ENCODE assay signal across 24 cellular contexts in genomic region chr4:67020079-67020807, GRCh38.
DNase-seq lines count a peak whose midpoint lies in the region; ATAC-seq, FAIRE-seq and TF ChIP-seq lines count a peak whose summit lies in the region.
"Had no signal": no experiment of that assay in that cellular context is flagged by ENCODE, and none has a peak within 500 bp of the region (broad histone marks: within the 10 kb centered on the region; RNA-seq: fewer than 3 reads in every experiment).

No MANE protein-coding gene starts in this region.

- peak overlapping the region; percentile 8 for H3K4me3 Mint-ChIP-seq in astrocyte (ENCODE audit: unreplicated experiment)
- H3K4me3 Mint-ChIP-seq: activated naive CD4-positive, alpha-beta T cell treated with anti-CD3 and anti-CD28 coated beads, Interleukin-2, amount 10 ng/mL, durations not matched to agents 7 days and 5 days; memory B cell; nephron progenitor cell; T-cell had no signal

- no peaks in the 10 kb centered on the region for H3K79me2 ChIP-seq in astrocyte (ENCODE audit: insufficient read depth, low read length)
- no peaks in the 10 kb centered on the region for H3K79me2 ChIP-seq in keratinocyte (ENCODE audit: control insufficient read depth, insufficient read depth, low read length)
- no peaks in the 10 kb centered on the region for H3K79me2 ChIP-seq in smooth muscle cell (ENCODE audit: low read depth)

- H3K4me1 ChIP-seq in left ventricle myocardium inferior: no peaks in the 10 kb centered on the region
- no peaks in the 10 kb centered on the region for H3K4me1 ChIP-seq in right cardiac atrium (ENCODE audit: control insufficient read depth, insufficient read depth, low read length)
- H3K4me1 ChIP-seq in astrocyte (ENCODE audit: insufficient read depth, low read length): peaks cover 5% of the 10 kb centered on the region
- H3K4me1 ChIP-seq in keratinocyte (ENCODE audit: control insufficient read depth, extremely low read depth, insufficient read depth, low read length): peaks cover 5% of the 10 kb centered on the region
- H3K4me1 ChIP-seq in smooth muscle cell (ENCODE audit: low read depth): no peaks in the 10 kb centered on the region
- H3K4me1 ChIP-seq: A549, sigmoid colon, upper lobe of right lung had no signal

- H3K4me2 ChIP-seq in astrocyte (ENCODE audit: low read length) (peak overlapping the region; percentile 24), keratinocyte (ENCODE audit: control insufficient read depth, extremely low read depth, insufficient read depth, low read depth, low read length) (no peak overlapping the region), smooth muscle cell (no peak overlapping the region)
- H3K4me2 ChIP-seq: A549 had no signal

- H3K36me3 Mint-ChIP-seq in astrocyte (ENCODE audit: low read depth, unreplicated experiment): no peaks in the 10 kb centered on the region
- H3K36me3 Mint-ChIP-seq: activated naive CD4-positive, alpha-beta T cell treated with anti-CD3 and anti-CD28 coated beads, Interleukin-2, amount 10 ng/mL, durations not matched to agents 7 days and 5 days; memory B cell; T-cell had no signal

- no peaks in the 10 kb centered on the region for H3K27me3 Mint-ChIP-seq in astrocyte (ENCODE audit: low read depth, unreplicated experiment)
- H3K27me3 Mint-ChIP-seq: activated naive CD4-positive, alpha-beta T cell treated with anti-CD3 and anti-CD28 coated beads, Interleukin-2, amount 10 ng/mL, durations not matched to agents 7 days and 5 days; memory B cell; T-cell had no signal

- H3K4me1 Mint-ChIP-seq in astrocyte (ENCODE audit: low read depth, unreplicated experiment): peaks cover 28% of the 10 kb centered on the region
- H3K4me1 Mint-ChIP-seq: activated naive CD4-positive, alpha-beta T cell treated with anti-CD3 and anti-CD28 coated beads, Interleukin-2, amount 10 ng/mL, durations not matched to agents 7 days and 5 days; memory B cell; nephron progenitor cell; T-cell had no signal

- H3K27ac ChIP-seq in left ventricle myocardium inferior (replicated peaks) (peak overlapping the region; percentile 8), right cardiac atrium (ENCODE audit: low read length) (no peak overlapping the region), astrocyte (ENCODE audit: low read depth, low read length) (peak overlapping the region; percentile 47), keratinocyte (ENCODE audit: control insufficient read depth, insufficient read depth, low read length) (no peak overlapping the region), smooth muscle cell (ENCODE audit: low read depth) (no peak overlapping the region), RWPE1 (no peak overlapping the region)
- H3K27ac ChIP-seq: A549, sigmoid colon, upper lobe of right lung had no signal

- no peaks in the 10 kb centered on the region for H3K9me1 ChIP-seq in keratinocyte (ENCODE audit: control insufficient read depth, extremely low read depth, insufficient read depth, low read length)

- H3F3A ChIP-seq in smooth muscle cell (ENCODE audit: low read depth): no peaks in the 10 kb centered on the region

- no peak overlapping the region for H3K4me3 ChIP-seq in left ventricle myocardium inferior
- H3K4me3 ChIP-seq in right cardiac atrium (ENCODE audit: low read length): no peak overlapping the region
- no peak overlapping the region for H3K4me3 ChIP-seq in astrocyte (ENCODE audit: insufficient read depth, low read depth, low read length)
- H3K4me3 ChIP-seq in keratinocyte (ENCODE audit: control insufficient read depth in 2 of 3, extremely low read depth in 1 of 3, insufficient read depth in 2 of 3, low read depth in 1 of 3, low read length in 3 of 3): no peak overlapping the region
- no peak overlapping the region for H3K4me3 ChIP-seq in smooth muscle cell
- H3K4me3 ChIP-seq: A549, sigmoid colon, upper lobe of right lung had no signal

- H4K20me1 ChIP-seq in astrocyte (ENCODE audit: insufficient read depth, low read length) (no peaks in the 10 kb centered on the region), keratinocyte (ENCODE audit: control insufficient read depth, extremely low read depth, insufficient read depth, low read length) (no peaks in the 10 kb centered on the region), smooth muscle cell (ENCODE audit: low read depth) (no peaks in the 10 kb centered on the region)

- H2AFZ ChIP-seq in astrocyte (ENCODE audit: low read depth, low read length) (no peak overlapping the region), keratinocyte (ENCODE audit: control insufficient read depth, low read length) (peak overlapping the region; percentile 65), smooth muscle cell (ENCODE audit: low read depth) (peak overlapping the region; percentile 16)

- DNase-seq in left ventricle myocardium inferior (no peak), right cardiac atrium (no peak), astrocyte (ENCODE audit: low read depth) (peak; percentile 40), keratinocyte (ENCODE audit: low read depth, low spot score) (no peak), smooth muscle cell (lab: John Stamatoyannopoulos, UW; ENCODE audit: unreplicated experiment) (no peak), NCI-H1417 (lab: John Stamatoyannopoulos, UW) (no peak), RWPE1 (ENCODE audit: low spot score) (no peak)
- DNase-seq: activated naive CD4-positive, alpha-beta T cell treated with anti-CD3 and anti-CD28 coated beads, Interleukin-2, amount 10 ng/mL, durations not matched to agents 7 days and 5 days; activated T-cell treated with anti-CD3 and anti-CD28 coated beads, Interleukin-2, amount 50 U/mL, for 48 hours; aorta; COR-L47; effector CD8-positive, alpha-beta T cell; H7; kidney; NCI-H1417 treated with DMSO at 0.1 percent for 48 hours; nephron progenitor cell; posterior cingulate gyrus; sigmoid colon; T-cell; upper lobe of right lung had no signal

- intact Hi-C loops in left ventricle myocardium inferior (cut with micrococcal nuclease) (no loop called here), right cardiac atrium (cut with DNase I) (no loop called here)

- dilution Hi-C loops in keratinocyte (cut with MboI; ENCODE audit: extremely low pct_ligation_motif_present, low sequenced_read_pairs): no loop called here

- WGBS in right cardiac atrium: 83% methylated on average over 1 of the region's 1 CpG
- WGBS in smooth muscle cell (ENCODE audit: low lambda C conversion rate): 100% methylated on average over 1 of the region's 1 CpG

- H3K9me3 ChIP-seq in left ventricle myocardium inferior (replicated peaks): peaks cover 29% of the 10 kb centered on the region
- H3K9me3 ChIP-seq in right cardiac atrium (ENCODE audit: control insufficient read depth, low read length): no peaks in the 10 kb centered on the region
- no peaks in the 10 kb centered on the region for H3K9me3 ChIP-seq in astrocyte (ENCODE audit: insufficient read depth, low read depth, low read length)
- H3K9me3 ChIP-seq in keratinocyte (ENCODE audit: control insufficient read depth, low read depth, low read length): no peaks in the 10 kb centered on the region
- peaks cover 3% of the 10 kb centered on the region for H3K9me3 ChIP-seq in smooth muscle cell (replicated peaks; ENCODE audit: low read depth)
- H3K9me3 ChIP-seq: A549 had no signal

- ATAC-seq in right cardiac atrium (no peak), GM18520 (IDR thresholded peaks at IDR 0.05; ENCODE audit: unreplicated experiment) (no peak)
- ATAC-seq: A549, T-cell, upper lobe of right lung had no signal

- no peak for FAIRE-seq in astrocyte (lab: Jason Lieb, UNC)
- no peak for FAIRE-seq in keratinocyte (lab: Jason Lieb, UNC)
- FAIRE-seq: A549, kidney, TTC549 had no signal

- POLR2A ChIA-PET in RWPE1 (lab: Yijun Ruan, JAX; ENCODE audit: low non-redundant PET): no interaction called here

- TF ChIP-seq CTCF in left ventricle myocardium inferior (IDR thresholded peaks at IDR 0.05; ENCODE audit: borderline replicate concordance): no peak
- no peak for TF ChIP-seq CTCF in astrocyte (IDR thresholded peaks at IDR 0.05; ENCODE audit: insufficient read depth, low read depth, low read length)
- no peak for TF ChIP-seq CTCF in keratinocyte (optimal IDR thresholded peaks at IDR 0.05 in 1 of 3, IDR thresholded peaks at IDR 0.05 in 1 of 3, conservative IDR thresholded peaks at IDR 0.05 in 1 of 3; ENCODE audit: extremely low read depth in 1 of 3, insufficient read depth in 2 of 3, low read length in 3 of 3)
- no peak for TF ChIP-seq CTCF in smooth muscle cell (IDR thresholded peaks at IDR 0.05; ENCODE audit: borderline replicate concordance, insufficient read depth, poor library complexity, severe bottlenecking)
- TF ChIP-seq CTCF in RWPE1 (conservative IDR thresholded peaks at IDR 0.05; ENCODE audit: low read depth): no peak

- peak overlapping the region; percentile 83 for H3K27ac Mint-ChIP-seq in astrocyte (ENCODE audit: unreplicated experiment)
- H3K27ac Mint-ChIP-seq: activated naive CD4-positive, alpha-beta T cell treated with anti-CD3 and anti-CD28 coated beads, Interleukin-2, amount 10 ng/mL, durations not matched to agents 7 days and 5 days; memory B cell; nephron progenitor cell; T-cell had no signal

- H3K36me3 ChIP-seq in left ventricle myocardium inferior (no peaks in the 10 kb centered on the region), astrocyte (ENCODE audit: insufficient read depth, low read length) (no peaks in the 10 kb centered on the region), keratinocyte (ENCODE audit: control insufficient read depth in 2 of 2, extremely low read depth in 1 of 2, insufficient read depth in 2 of 2, low read length in 2 of 2) (no peaks in the 10 kb centered on the region), smooth muscle cell (ENCODE audit: low read depth) (no peaks in the 10 kb centered on the region)
- H3K36me3 ChIP-seq: sigmoid colon, upper lobe of right lung had no signal

- H3K27me3 ChIP-seq in left ventricle myocardium inferior (ENCODE audit: low read depth): no peaks in the 10 kb centered on the region
- no peaks in the 10 kb centered on the region for H3K27me3 ChIP-seq in right cardiac atrium (ENCODE audit: control insufficient read depth, insufficient read depth)
- H3K27me3 ChIP-seq in astrocyte (ENCODE audit: insufficient read depth, low read length): no peaks in the 10 kb centered on the region
- no peaks in the 10 kb centered on the region for H3K27me3 ChIP-seq in keratinocyte (ENCODE audit: control insufficient read depth, extremely low read depth, insufficient read depth, low read length)
- no peaks in the 10 kb centered on the region for H3K27me3 ChIP-seq in smooth muscle cell (ENCODE audit: low read depth)
- H3K27me3 ChIP-seq: sigmoid colon, upper lobe of right lung had no signal

- CTCF ChIA-PET in RWPE1 (lab: Yijun Ruan, JAX): interaction anchor here (0.7 kb wide), 1 partner anchor 1768 kb away, joined by 6 read pairs; no protein-coding TSS in a partner anchor

- peaks cover 6% of the 10 kb centered on the region for H3K9me3 Mint-ChIP-seq in astrocyte (ENCODE audit: unreplicated experiment)
- H3K9me3 Mint-ChIP-seq: activated naive CD4-positive, alpha-beta T cell treated with anti-CD3 and anti-CD28 coated beads, Interleukin-2, amount 10 ng/mL, durations not matched to agents 7 days and 5 days had no signal

- H3K9ac ChIP-seq in astrocyte (ENCODE audit: low read length) (no peak overlapping the region), keratinocyte (ENCODE audit: control insufficient read depth, extremely low read depth, insufficient read depth, low read length) (no peak overlapping the region), smooth muscle cell (ENCODE audit: low read depth) (no peak overlapping the region)

Comparison
In these comparisons a context has a peak if more than half of its experiments do, and no peak if none do; other contexts are left out.
1. H3K27ac ChIP-seq: peak in left ventricle myocardium inferior (single experiment) and astrocyte (single experiment); none in right cardiac atrium (single experiment), keratinocyte (single experiment), smooth muscle cell (single experiment) and RWPE1 (single experiment).